In genomic region chr5:3594514-3595101, GRCh38 we compare ENCODE assay signal across 1 cellular context.
TF ChIP-seq lines count a peak whose summit lies in the region.

No MANE protein-coding gene starts in this region.

TF ChIP-seq in WTC11, 78 proteins besides CTCF, POLR2A, EP300 and RAD21 (continued from another document):
- TF ChIP-seq ATF2 (CRISPR knock-in tag; IDR thresholded peaks at IDR 0.05; ENCODE audit: borderline replicate concordance, low read depth) (no peak), SP1 (CRISPR knock-in tag; conservative IDR thresholded peaks at IDR 0.05) (no peak), AR (CRISPR knock-in tag; IDR thresholded peaks at IDR 0.05) (no peak), ZNF512 (CRISPR knock-in tag; IDR thresholded peaks at IDR 0.05; ENCODE audit: borderline replicate concordance) (no peak), ZNF425 (CRISPR knock-in tag; conservative IDR thresholded peaks at IDR 0.05) (no peak), ERG (CRISPR knock-in tag; IDR thresholded peaks at IDR 0.05) (no peak), USF2 (CRISPR knock-in tag; IDR thresholded peaks at IDR 0.05) (no peak), ZNF263 (CRISPR knock-in tag; IDR thresholded peaks at IDR 0.05; ENCODE audit: low read depth) (no peak), SMAD4 (CRISPR knock-in tag; IDR thresholded peaks at IDR 0.05) (no peak), FOXP1 (CRISPR knock-in tag; IDR thresholded peaks at IDR 0.05; ENCODE audit: borderline replicate concordance) (no peak), MAX (CRISPR knock-in tag; IDR thresholded peaks at IDR 0.05) (peak; percentile 33; the same call in 1 of the 2 replicates), HMGA2 (CRISPR knock-in tag; IDR thresholded peaks at IDR 0.05) (no peak), HMGXB4 (CRISPR knock-in tag; IDR thresholded peaks at IDR 0.05) (peak; percentile 66; the same call in 1 of the 2 replicates), NFATC4 (CRISPR knock-in tag; IDR thresholded peaks at IDR 0.05) (no peak), FOXP4 (CRISPR knock-in tag; IDR thresholded peaks at IDR 0.05) (peak; percentile 27), GABPB1 (CRISPR knock-in tag; IDR thresholded peaks at IDR 0.05) (no peak), ETV6 (CRISPR knock-in tag; IDR thresholded peaks at IDR 0.05) (no peak), ZNF138 (CRISPR knock-in tag; conservative IDR thresholded peaks at IDR 0.05) (no peak), GRHL2 (CRISPR knock-in tag; IDR thresholded peaks at IDR 0.05; ENCODE audit: insufficient replicate concordance, severe bottlenecking) (no peak)
